ENCODE assay signal across 7 cellular contexts in genomic region chr17:35243459-35244204, GRCh38. TPM values are rescaled to one million over a fixed set of nuclear protein-coding genes. Genes with fewer than 3 reads are reported as not detected.
DNase-seq lines count a peak whose midpoint lies in the region; ATAC-seq and TF ChIP-seq lines count a peak whose summit lies in the region.

No MANE protein-coding gene starts in this region.

- H3K4me3 Mint-ChIP-seq in activated T-helper 1 cell treated with anti-CD3 and anti-CD28 coated beads, Interleukin-12 subunit alpha, Interleukin-12 subunit beta, Interleukin-2, Interleukin-4 antibody, amounts not matched to agents 30 ng/mL and 10 ng/mL and 1 ng/mL, durations not matched to agents 14 hours and 24 hours and 36 hours: peak overlapping the region; percentile 96
- H3K4me3 Mint-ChIP-seq in nephron: peak overlapping the region; percentile 96 to 99 (median 96)

- H3K9me3 ChIP-seq in OCI-LY3 (ENCODE audit: insufficient read depth, low read length): no peaks in the 10 kb centered on the region
- no peaks in the 10 kb centered on the region for H3K9me3 ChIP-seq in testis

- H3K27ac ChIP-seq in OCI-LY3 (ENCODE audit: low read length) (peak overlapping the region; percentile 72), testis (peak overlapping the region; percentile 83 to 90)

- peak; percentile 18 for ATAC-seq in GM21723 (IDR thresholded peaks at IDR 0.05; ENCODE audit: unreplicated experiment)

- DNase-seq in activated T-helper 1 cell treated with anti-CD3 and anti-CD28 coated beads, Interleukin-12 subunit alpha, Interleukin-12 subunit beta, Interleukin-2, Interleukin-4 antibody, amounts not matched to agents 30 ng/mL and 10 ng/mL and 1 ng/mL, durations not matched to agents 14 hours and 24 hours and 36 hours (ENCODE audit: low spot score): peak; percentile 41
- DNase-seq in fibroblast of pulmonary artery (ENCODE audit: low read depth) (peak; percentile 65), testis (peak; percentile 35), globus pallidus (ENCODE audit: low spot score) (no peak)

- no peaks in the 10 kb centered on the region for H4K20me1 ChIP-seq in OCI-LY3 (ENCODE audit: insufficient read depth, low read length)

- H3K36me3 ChIP-seq in OCI-LY3 (replicated peaks; ENCODE audit: low read depth, low read length) (peaks cover 14% of the 10 kb centered on the region), testis (ENCODE audit: low read depth, missing control alignments) (no peaks in the 10 kb centered on the region)

- peak overlapping the region; percentile 89 for H3K4me3 ChIP-seq in OCI-LY3 (ENCODE audit: low read length)
- H3K4me3 ChIP-seq in fibroblast of pulmonary artery (replicated peaks; ENCODE audit: low read depth, low read length): peak overlapping the region; percentile 94
- H3K4me3 ChIP-seq in testis: peak overlapping the region; percentile 62 to 73

- no peaks in the 10 kb centered on the region for H3K27me3 Mint-ChIP-seq in activated T-helper 1 cell treated with anti-CD3 and anti-CD28 coated beads, Interleukin-12 subunit alpha, Interleukin-12 subunit beta, Interleukin-2, Interleukin-4 antibody, amounts not matched to agents 30 ng/mL and 10 ng/mL and 1 ng/mL, durations not matched to agents 14 hours and 24 hours and 36 hours (ENCODE audit: insufficient read depth)
- no peaks in the 10 kb centered on the region for H3K27me3 Mint-ChIP-seq in nephron (ENCODE audit: low read depth)

- 1 to 3% methylated on average over 17 of the region's 17 CpGs for WGBS in testis, 2 donors

- TF ChIP-seq POLR2A in testis (IDR thresholded peaks at IDR 0.05): no peak

- H3K9me3 Mint-ChIP-seq in activated T-helper 1 cell treated with anti-CD3 and anti-CD28 coated beads, Interleukin-12 subunit alpha, Interleukin-12 subunit beta, Interleukin-2, Interleukin-4 antibody, amounts not matched to agents 30 ng/mL and 10 ng/mL and 1 ng/mL, durations not matched to agents 14 hours and 24 hours and 36 hours: no peaks in the 10 kb centered on the region
- no peaks in the 10 kb centered on the region for H3K9me3 Mint-ChIP-seq in nephron

- no peaks in the 10 kb centered on the region for H3K27me3 ChIP-seq in OCI-LY3 (ENCODE audit: low read depth, low read length)
- H3K27me3 ChIP-seq in testis: no peaks in the 10 kb centered on the region

- H3K27ac Mint-ChIP-seq in activated T-helper 1 cell treated with anti-CD3 and anti-CD28 coated beads, Interleukin-12 subunit alpha, Interleukin-12 subunit beta, Interleukin-2, Interleukin-4 antibody, amounts not matched to agents 30 ng/mL and 10 ng/mL and 1 ng/mL, durations not matched to agents 14 hours and 24 hours and 36 hours: peak overlapping the region; percentile 96
- H3K27ac Mint-ChIP-seq in nephron: peak overlapping the region; percentile 94 to 98 (median 96)

- peak overlapping the region; percentile 27; the same call in 1 of the 2 replicates for H2AFZ ChIP-seq in OCI-LY3 (ENCODE audit: low read depth, low read length)

- H3K4me1 ChIP-seq in OCI-LY3 (ENCODE audit: low read length) (peaks cover 28% of the 10 kb centered on the region), testis (peaks cover 22% of the 10 kb centered on the region)

- H3K36me3 Mint-ChIP-seq in activated T-helper 1 cell treated with anti-CD3 and anti-CD28 coated beads, Interleukin-12 subunit alpha, Interleukin-12 subunit beta, Interleukin-2, Interleukin-4 antibody, amounts not matched to agents 30 ng/mL and 10 ng/mL and 1 ng/mL, durations not matched to agents 14 hours and 24 hours and 36 hours (ENCODE audit: low read depth): peaks cover 32% of the 10 kb centered on the region
- H3K36me3 Mint-ChIP-seq in nephron (ENCODE audit: low read depth): peaks cover 16% of the 10 kb centered on the region

- H3K9ac ChIP-seq in OCI-LY3 (ENCODE audit: low read length): peak overlapping the region; percentile 84

- peaks cover 25% of the 10 kb centered on the region for H3K79me2 ChIP-seq in OCI-LY3 (ENCODE audit: low read length)

- intact Hi-C loops in activated T-helper 1 cell treated with anti-CD3 and anti-CD28 coated beads, Interleukin-12 subunit alpha, Interleukin-12 subunit beta, Interleukin-2, Interleukin-4 antibody, amounts not matched to agents 30 ng/mL and 10 ng/mL and 1 ng/mL, durations not matched to agents 14 hours and 24 hours and 36 hours (cut with micrococcal nuclease): loop anchor here (1.0 to 10.0 kb wide), 13 partner anchors 44 to 564 kb away; partner anchors contain the start of genes CCT6B, PEX12, RFFL and SLFN11
- intact Hi-C loops in testis (cut with DNase I; ENCODE audit: low total_unique reads): no loop called here

- TF ChIP-seq CTCF in OCI-LY3 (IDR thresholded peaks at IDR 0.05; ENCODE audit: low read depth, low read length) (no peak), fibroblast of pulmonary artery (IDR thresholded peaks at IDR 0.05; ENCODE audit: low read length, missing control alignments) (no peak), nephron (IDR thresholded peaks at IDR 0.05; ENCODE audit: unreplicated experiment in 3 of 3) (no peak), testis (IDR thresholded peaks at IDR 0.05) (no peak)

- peaks cover 77% of the 10 kb centered on the region for H3K4me1 Mint-ChIP-seq in activated T-helper 1 cell treated with anti-CD3 and anti-CD28 coated beads, Interleukin-12 subunit alpha, Interleukin-12 subunit beta, Interleukin-2, Interleukin-4 antibody, amounts not matched to agents 30 ng/mL and 10 ng/mL and 1 ng/mL, durations not matched to agents 14 hours and 24 hours and 36 hours (ENCODE audit: low read depth)
- peaks cover 35% of the 10 kb centered on the region for H3K4me1 Mint-ChIP-seq in nephron

- peak overlapping the region; percentile 83 for H3K4me2 ChIP-seq in OCI-LY3 (ENCODE audit: low read length)

RNA-seq across cellular contexts. Expression of gene SLFN5, which starts 0.8 kb away (rescaled TPM):
- 10.4 and 11.0 TPM in 2 replicates for total RNA-seq in activated T-helper 1 cell treated with anti-CD3 and anti-CD28 coated beads, Interleukin-12 subunit alpha, Interleukin-12 subunit beta, Interleukin-2, Interleukin-4 antibody, amounts not matched to agents 30 ng/mL and 10 ng/mL and 1 ng/mL, durations not matched to agents 14 hours and 24 hours and 36 hours
- total RNA-seq in testis: 1 to 10 TPM; 5.9 to 6.1 TPM
- 2.4 TPM for polyA plus RNA-seq in testis (ENCODE audit: insufficient read depth, low read depth, low replicate concordance)

RNA-seq across cellular contexts. Expression of gene SLC35G3, which starts 49.4 kb away (rescaled TPM):
- total RNA-seq in activated T-helper 1 cell treated with anti-CD3 and anti-CD28 coated beads, Interleukin-12 subunit alpha, Interleukin-12 subunit beta, Interleukin-2, Interleukin-4 antibody, amounts not matched to agents 30 ng/mL and 10 ng/mL and 1 ng/mL, durations not matched to agents 14 hours and 24 hours and 36 hours: not detected in 2 replicates
- 1 to 10 TPM in 1 of 2 donors, under 1 TPM in 1; 0.99 to 4.1 TPM for total RNA-seq in testis
- polyA plus RNA-seq in testis (ENCODE audit: insufficient read depth, low read depth, low replicate concordance): 2.7 TPM
